23 cellular contexts compared by ENCODE assay signal in genomic region chr6:102216232-102216631, GRCh38.
"Had no signal": no experiment of that assay in that cellular context is flagged by ENCODE, and none has a peak within 500 bp of the region (broad histone marks: within the 10 kb centered on the region; RNA-seq: fewer than 3 reads in every experiment).

No MANE protein-coding gene starts in this region.

- H3K27me3 Mint-ChIP-seq: activated CD8-positive, alpha-beta T cell treated with anti-CD3 and anti-CD28 coated beads for 36 hours; activated naive CD4-positive, alpha-beta T cell treated with anti-CD3 and anti-CD28 coated beads, Interleukin-2, amount 50 U/mL, for 24 hours; activated naive CD8-positive, alpha-beta T cell treated with anti-CD3 and anti-CD28 coated beads, Interleukin-2, amount 50 U/mL, for 24 hours; dendritic cell treated with granulocyte-macrophage colony-stimulating factor and Interleukin-4, amounts not matched to agents 40 ng/mL and 50 ng/mL, for 4 days; stimulated activated naive CD8-positive, alpha-beta T cell treated with anti-CD3 and anti-CD28 coated beads, Interleukin-15, Interleukin-2, amounts not matched to agents 100 ng/mL and 50 ng/mL, for 24 hours had no signal

- DNase-seq: activated CD4-positive, alpha-beta T cell treated with anti-CD3 and anti-CD28 coated beads for 1 hour; activated CD4-positive, alpha-beta T cell treated with anti-CD3 and anti-CD28 coated beads, Interleukin-2, amount 50 U/mL, for 1 hour; activated CD8-positive, alpha-beta T cell treated with anti-CD3 and anti-CD28 coated beads for 36 hours; activated naive CD8-positive, alpha-beta T cell treated with anti-CD3 and anti-CD28 coated beads, Interleukin-2, amount 50 U/mL, for 24 hours; activated T-cell treated with anti-CD3 and anti-CD28 coated beads, Interleukin-2, amount 50 U/mL, for 48 hours; amygdala; central memory CD4-positive, alpha-beta T cell; left lung; lower lobe of right lung; mesenchymal stem cell; natural killer cell; posterior cingulate gyrus; right lobe of liver; stimulated activated CD4-positive, alpha-beta T cell treated with anti-CD3 and anti-CD28 coated beads, Interleukin-2, amount 100 ng/mL, for 48 hours; T-helper 9 cell; trophoblast cell; uterus; WERI-Rb-1 had no signal

- H3K9me3 Mint-ChIP-seq: activated naive CD4-positive, alpha-beta T cell treated with anti-CD3 and anti-CD28 coated beads, Interleukin-2, amount 50 U/mL, for 24 hours; dendritic cell treated with granulocyte-macrophage colony-stimulating factor and Interleukin-4, amounts not matched to agents 40 ng/mL and 50 ng/mL, for 4 days had no signal

- ATAC-seq: activated CD8-positive, alpha-beta T cell treated with anti-CD3 and anti-CD28 coated beads for 36 hours; activated naive CD8-positive, alpha-beta T cell treated with anti-CD3 and anti-CD28 coated beads, Interleukin-2, amount 50 U/mL, for 24 hours; left lung; lower lobe of right lung; natural killer cell; right lobe of liver had no signal

- H3K4me3 Mint-ChIP-seq: activated CD8-positive, alpha-beta T cell treated with anti-CD3 and anti-CD28 coated beads for 36 hours; activated naive CD4-positive, alpha-beta T cell treated with anti-CD3 and anti-CD28 coated beads, Interleukin-2, amount 50 U/mL, for 24 hours; activated naive CD8-positive, alpha-beta T cell treated with anti-CD3 and anti-CD28 coated beads, Interleukin-2, amount 50 U/mL, for 24 hours; dendritic cell treated with granulocyte-macrophage colony-stimulating factor and Interleukin-4, amounts not matched to agents 40 ng/mL and 50 ng/mL, for 4 days; natural killer cell; stimulated activated naive CD8-positive, alpha-beta T cell treated with anti-CD3 and anti-CD28 coated beads, Interleukin-15, Interleukin-2, amounts not matched to agents 100 ng/mL and 50 ng/mL, for 24 hours; T-helper 1 cell treated with Interleukin-12 subunit alpha and Interleukin-12 subunit beta and Interleukin-4 antibody, amounts not matched to agents 30 μg/mL and 1 μg/mL, for 36 hours had no signal

- H3K27ac Mint-ChIP-seq: activated CD8-positive, alpha-beta T cell treated with anti-CD3 and anti-CD28 coated beads for 36 hours; activated naive CD4-positive, alpha-beta T cell treated with anti-CD3 and anti-CD28 coated beads, Interleukin-2, amount 50 U/mL, for 24 hours; activated naive CD8-positive, alpha-beta T cell treated with anti-CD3 and anti-CD28 coated beads, Interleukin-2, amount 50 U/mL, for 24 hours; activated T-helper 2 cell treated with anti-CD3 and anti-CD28 coated beads, Interferon-gamma antibody, Interleukin-2, Interleukin-4, amounts not matched to agents 10 μg/mL and 5 μg/mL and 100 μg/mL, durations not matched to agents 14 hours and 24 hours and 36 hours; dendritic cell treated with granulocyte-macrophage colony-stimulating factor and Interleukin-4, amounts not matched to agents 40 ng/mL and 50 ng/mL, for 4 days; natural killer cell; stimulated activated naive CD8-positive, alpha-beta T cell treated with anti-CD3 and anti-CD28 coated beads, Interleukin-15, Interleukin-2, amounts not matched to agents 100 ng/mL and 50 ng/mL, for 24 hours; T-helper 1 cell treated with Interleukin-12 subunit alpha and Interleukin-12 subunit beta and Interleukin-4 antibody, amounts not matched to agents 30 μg/mL and 1 μg/mL, for 36 hours had no signal

- H3K36me3 Mint-ChIP-seq: activated naive CD4-positive, alpha-beta T cell treated with anti-CD3 and anti-CD28 coated beads, Interleukin-2, amount 50 U/mL, for 24 hours; natural killer cell had no signal

- H3K4me1 Mint-ChIP-seq: activated naive CD4-positive, alpha-beta T cell treated with anti-CD3 and anti-CD28 coated beads, Interleukin-2, amount 50 U/mL, for 24 hours; activated naive CD8-positive, alpha-beta T cell treated with anti-CD3 and anti-CD28 coated beads, Interleukin-2, amount 50 U/mL, for 24 hours; natural killer cell had no signal
